Comparison of ENCODE assay signal across 9 cellular contexts in genomic region chr7:121385800-121386179, GRCh38. TPM values are rescaled to one million over a fixed set of nuclear protein-coding genes. Genes with fewer than 3 reads are reported as not detected.
DNase-seq lines count a peak whose midpoint lies in the region; ATAC-seq and TF ChIP-seq lines count a peak whose summit lies in the region.
"Had no signal": no experiment of that assay in that cellular context is flagged by ENCODE, and none has a peak within 500 bp of the region (broad histone marks: within the 10 kb centered on the region; RNA-seq: fewer than 3 reads in every experiment).

No MANE protein-coding gene starts in this region.

- peak overlapping the region in 2 of 10 donors; percentile 3 to 37 for H3K4me3 Mint-ChIP-seq in naive thymus-derived CD8-positive, alpha-beta T cell

- peaks cover 28 to 94% (median 64%) of the 10 kb centered on the region in 4 donors for H3K4me1 Mint-ChIP-seq in naive thymus-derived CD8-positive, alpha-beta T cell

- intact Hi-C loops in prostate gland (cut with DNase I) (no loop called here), posterior vena cava (cut with DNase I) (no loop called here)

- H3K4me1 ChIP-seq in cardiac muscle cell (ENCODE audit: low read depth) (peaks cover 18% of the 10 kb centered on the region), right atrium auricular region (peaks cover 0 to 31% of the 10 kb centered on the region in 2 donors), prostate gland (replicated peaks) (no peaks in the 10 kb centered on the region)

- 65% methylated on average over 1 of the region's 1 CpG for WGBS in prostate gland

- POLR2A ChIA-PET in naive thymus-derived CD8-positive, alpha-beta T cell (lab: Charles Lee), result interaction anchor here (1.6 kb wide), 1 partner anchor 11 kb away, joined by 8 read pairs; the partner anchor contains the start of gene FAM3C

- H3K9me3 ChIP-seq in cardiac muscle cell (ENCODE audit: low read depth) (no peaks in the 10 kb centered on the region), right atrium auricular region (no peaks in the 10 kb centered on the region), prostate gland (no peaks in the 10 kb centered on the region)

- no peak overlapping the region for H3K27ac ChIP-seq in cardiac muscle cell
- H3K27ac ChIP-seq in right atrium auricular region, result no peak overlapping the region
- H3K27ac ChIP-seq in prostate gland, result no peak overlapping the region

- H3K36me3 Mint-ChIP-seq in naive thymus-derived CD8-positive, alpha-beta T cell, result peaks cover 0 to 17% (median 4%) of the 10 kb centered on the region in 3 donors

- H3K27ac Mint-ChIP-seq in naive thymus-derived CD8-positive, alpha-beta T cell, result peak overlapping the region in 5 of 10 donors; percentile 2 to 83 (median 44)
- H3K27ac Mint-ChIP-seq: activated naive CD4-positive, alpha-beta T cell treated with anti-CD3 and anti-CD28 coated beads, Interleukin-2, amount 50 U/mL, for 72 hours had no signal

- DNase-seq in cardiac muscle cell (ENCODE audit: low read depth in 1 of 2, low spot score in 1 of 2), result peak; percentile 28 to 34
- no peak for DNase-seq in right atrium auricular region (ENCODE audit: low spot score)
- DNase-seq in RPMI7951 (ENCODE audit: low read depth), result peak; percentile 59
- peak in 4 of 10 donors; percentile 3 to 43 (median 22) for DNase-seq in naive thymus-derived CD8-positive, alpha-beta T cell
- DNase-seq in prostate gland (ENCODE audit: low spot score), result no peak
- no peak for DNase-seq in posterior vena cava (ENCODE audit: low spot score)
- no peak for DNase-seq in A172 (ENCODE audit: low spot score)

- H3K4me3 ChIP-seq in cardiac muscle cell, result no peak overlapping the region
- H3K4me3 ChIP-seq in right atrium auricular region, result no peak overlapping the region
- no peak overlapping the region for H3K4me3 ChIP-seq in prostate gland

- no peaks in the 10 kb centered on the region for H3K27me3 Mint-ChIP-seq in naive thymus-derived CD8-positive, alpha-beta T cell

- H3K27me3 ChIP-seq in cardiac muscle cell (no peaks in the 10 kb centered on the region), right atrium auricular region (no peaks in the 10 kb centered on the region), prostate gland (replicated peaks; ENCODE audit: insufficient read depth) (no peaks in the 10 kb centered on the region)

- ATAC-seq in HG03045 (IDR thresholded peaks at IDR 0.05; ENCODE audit: unreplicated experiment), result peak; percentile 96
- peak; percentile 77 to 94 for ATAC-seq in naive thymus-derived CD8-positive, alpha-beta T cell

- no peaks in the 10 kb centered on the region for H3K9me3 Mint-ChIP-seq in naive thymus-derived CD8-positive, alpha-beta T cell
- H3K9me3 Mint-ChIP-seq: activated naive CD4-positive, alpha-beta T cell treated with anti-CD3 and anti-CD28 coated beads, Interleukin-2, amount 50 U/mL, for 72 hours had no signal

- H3K36me3 ChIP-seq in cardiac muscle cell (no peaks in the 10 kb centered on the region), right atrium auricular region (no peaks in the 10 kb centered on the region), prostate gland (no peaks in the 10 kb centered on the region)

- no peak for TF ChIP-seq CTCF in cardiac muscle cell (IDR thresholded peaks at IDR 0.05; ENCODE audit: low read depth, low read length)
- TF ChIP-seq CTCF in right atrium auricular region (IDR thresholded peaks at IDR 0.05), result no peak
- TF ChIP-seq CTCF in prostate gland (IDR thresholded peaks at IDR 0.05), result no peak

- no peak for TF ChIP-seq POLR2A in prostate gland (IDR thresholded peaks at IDR 0.05)

RNA-seq across cellular contexts. Expression of gene FAM3C, which starts 10.3 kb away (rescaled TPM):
- total RNA-seq in cardiac muscle cell (28.0 and 33.2 TPM in 2 replicates), right atrium auricular region (10 to 100 TPM; 45.9 to 69.8 TPM), prostate gland (10 to 100 TPM; 31.9 to 34.8 TPM), posterior vena cava (10 to 100 TPM; 71.4 to 93.4 TPM)
- polyA plus RNA-seq in cardiac muscle cell, result 56.9 and 70.1 TPM in 2 replicates
- 51.1 and 61.3 TPM in 2 replicates for total RNA-seq in RPMI7951 (2014; rRNA removed; shearing (Covaris generic))
- total RNA-seq in naive thymus-derived CD8-positive, alpha-beta T cell, result 10 to 100 TPM; 19.6 to 20.6 TPM
- 10 to 100 TPM in 2 of 3 donors, 1 to 10 TPM in 1; 8.9 to 12.4 (median 11.9) TPM for polyA plus RNA-seq in naive thymus-derived CD8-positive, alpha-beta T cell
- 67.1 and 75.2 TPM in 2 replicates for total RNA-seq in A172 (2014; rRNA removed; shearing (Covaris generic))

RNA-seq across cellular contexts. Expression of gene WNT16, which starts 57.0 kb away (rescaled TPM):
- total RNA-seq in cardiac muscle cell, result not detected in 2 replicates
- polyA plus RNA-seq in cardiac muscle cell, result 0.22 TPM in 1 of 2 replicates, not detected in the other
- under 1 TPM in 1 of 2 donors, not detected in 1; 0.12 TPM for total RNA-seq in right atrium auricular region
- total RNA-seq in RPMI7951 (2014; rRNA removed; shearing (Covaris generic)), result 0.39 TPM in 1 of 2 replicates, not detected in the other
- total RNA-seq in naive thymus-derived CD8-positive, alpha-beta T cell, result under 1 TPM; 0.19 to 0.21 TPM
- polyA plus RNA-seq in naive thymus-derived CD8-positive, alpha-beta T cell, result not detected
- 1 to 10 TPM in 1 of 2 donors, under 1 TPM in 1; 0.23 to 1.1 TPM for total RNA-seq in prostate gland
- total RNA-seq in posterior vena cava, result not detected
- not detected in 2 replicates for total RNA-seq in A172 (2014; rRNA removed; shearing (Covaris generic))
- total RNA-seq: activated naive CD4-positive, alpha-beta T cell treated with anti-CD3 and anti-CD28 coated beads, Interleukin-2, amount 50 U/mL, for 72 hours had no signal

Comparison
In these comparisons a context has a peak if more than half of its experiments do, and no peak if none do; other contexts are left out.
1. DNase-seq: peak in cardiac muscle cell (2 of 2) and RPMI7951 (single experiment); none in right atrium auricular region (single experiment), prostate gland (single experiment), posterior vena cava (single experiment) and A172 (single experiment).